14 cellular contexts compared by ENCODE assay signal in genomic region chr10:69870591-69870990, GRCh38.
DNase-seq lines count a peak whose midpoint lies in the region; ATAC-seq lines count a peak whose summit lies in the region.
"Had no signal": no experiment of that assay in that cellular context is flagged by ENCODE, and none has a peak within 500 bp of the region (broad histone marks: within the 10 kb centered on the region; RNA-seq: fewer than 3 reads in every experiment).

No MANE protein-coding gene starts in this region.

- H3K36me3 Mint-ChIP-seq in activated naive CD4-positive, alpha-beta T cell treated with anti-CD3 and anti-CD28 coated beads, Interleukin-2, amount 50 U/mL, for 72 hours: no peaks in the 10 kb centered on the region
- H3K36me3 Mint-ChIP-seq: IgD-negative memory B cell had no signal

- H3K4me1 ChIP-seq in NT2/D1 (ENCODE audit: insufficient read depth, insufficient read length): peaks cover 27% of the 10 kb centered on the region

- DNase-seq in NT2/D1 (ENCODE audit: low read depth, low spot score) (no peak), dermis blood vessel endothelial cell (peak; percentile 50), lung microvascular endothelial cell (ENCODE audit: low read depth in 2 of 2) (peak; percentile 12 to 58), NCI-H2107 (lab: John Stamatoyannopoulos, UW) (no peak)
- no peak for DNase-seq in stimulated activated naive CD4-positive, alpha-beta T cell treated with Interleukin-2 at 50 U/mL for 16 hours (lab: John Stamatoyannopoulos, UW)
- DNase-seq in activated naive CD4-positive, alpha-beta T cell treated with anti-CD3 and anti-CD28 coated beads, Interleukin-2, amount 50 U/mL, for 72 hours (ENCODE audit: low spot score in 2 of 2): no peak
- DNase-seq: C1 segment of cervical spinal cord; Calu3; CD4-positive, alpha-beta T cell; DMS 273 treated with DMSO at 0.1 percent for 48 hours had no signal

- peak overlapping the region; percentile 66 for H3K9ac ChIP-seq in NT2/D1 (ENCODE audit: insufficient read length, low read depth)

- ATAC-seq in activated naive CD4-positive, alpha-beta T cell treated with anti-CD3 and anti-CD28 coated beads, Interleukin-2, amount 50 U/mL, for 72 hours: no peak
- ATAC-seq in HG02973 (IDR thresholded peaks at IDR 0.05; ENCODE audit: unreplicated experiment): no peak
- ATAC-seq: GM12878 had no signal

- H3K36me3 ChIP-seq in NT2/D1 (ENCODE audit: insufficient read depth, insufficient read length, low read length): no peaks in the 10 kb centered on the region

- H3K27me3 ChIP-seq in NT2/D1 (ENCODE audit: insufficient read depth, insufficient read length): no peaks in the 10 kb centered on the region

- H3K27ac Mint-ChIP-seq in activated naive CD4-positive, alpha-beta T cell treated with anti-CD3 and anti-CD28 coated beads, Interleukin-2, amount 50 U/mL, for 72 hours: no peak overlapping the region
- H3K27ac Mint-ChIP-seq: B cell; CD4-positive, alpha-beta T cell; IgD-negative memory B cell had no signal

- H3K9me3 Mint-ChIP-seq in activated naive CD4-positive, alpha-beta T cell treated with anti-CD3 and anti-CD28 coated beads, Interleukin-2, amount 50 U/mL, for 72 hours: no peaks in the 10 kb centered on the region
- H3K9me3 Mint-ChIP-seq: CD4-positive, alpha-beta T cell; IgD-negative memory B cell had no signal

- no peak overlapping the region for H3K4me3 ChIP-seq in NT2/D1 (ENCODE audit: insufficient read length, low read depth)
- H3K4me3 ChIP-seq: GM12878 had no signal

- H3K9me3 ChIP-seq in NT2/D1 (ENCODE audit: insufficient read depth, low read length): no peaks in the 10 kb centered on the region

Comparison
In these comparisons a context has a peak if more than half of its experiments do, and no peak if none do; other contexts are left out.
1. DNase-seq: peak in dermis blood vessel endothelial cell (single experiment) and lung microvascular endothelial cell (2 of 2); none in NT2/D1 (single experiment), stimulated activated naive CD4-positive, alpha-beta T cell treated with Interleukin-2 at 50 U/mL for 16 hours (single experiment), activated naive CD4-positive, alpha-beta T cell treated with anti-CD3 and anti-CD28 coated beads, Interleukin-2, amount 50 U/mL, for 72 hours (0 of 2) and NCI-H2107 (single experiment).